23 cellular contexts compared by ENCODE assay signal in the genomic region with DNA sequence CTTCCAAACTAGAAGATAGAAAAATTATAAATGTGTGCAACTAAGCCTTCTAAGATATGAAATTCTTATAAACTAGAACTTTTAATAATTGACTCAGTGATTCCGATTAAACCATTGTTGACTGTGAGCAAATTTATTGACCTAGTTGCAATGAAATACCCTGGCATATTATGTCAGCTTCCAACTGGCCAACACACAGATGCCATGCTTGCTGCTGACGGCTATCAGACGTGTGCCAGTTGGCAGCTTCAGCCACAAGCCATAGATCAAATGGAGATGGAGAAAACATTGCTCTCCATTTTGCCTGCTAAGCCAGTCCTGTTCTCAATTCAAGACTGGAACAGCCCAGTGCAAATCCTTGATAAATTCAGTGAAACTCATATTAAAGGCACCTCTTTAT.
"Had no signal": no experiment of that assay in that cellular context is flagged by ENCODE, and none has a peak within 500 bp of the region (broad histone marks: within the 10 kb centered on the region; RNA-seq: fewer than 3 reads in every experiment).

No MANE protein-coding gene starts in this region.

- H3K27me3 ChIP-seq: cardiac muscle cell, sigmoid colon, upper lobe of right lung had no signal

- H3K9me3 ChIP-seq: sigmoid colon, thoracic aorta, upper lobe of right lung had no signal

- H3K4me3 ChIP-seq: cardiac muscle cell, sigmoid colon, thoracic aorta, upper lobe of right lung had no signal

- H3K27ac ChIP-seq: cardiac muscle cell, sigmoid colon, upper lobe of right lung, VCaP had no signal

- ATAC-seq: activated CD4-positive, CD25-positive, alpha-beta regulatory T cell treated with anti-CD3 and anti-CD28 coated beads, Interleukin-2, amount 50 U/mL, for 24 hours; activated T-cell treated with anti-CD3 and anti-CD28 coated beads, Interleukin-2, amount 50 U/mL, for 72 hours; stimulated activated naive B cell treated with anti-CD40 and anti-IgM and Interleukin-4, amounts not matched to agents 10 μg/mL and 1 μg/mL and 100 μg/mL, for 72 hours; upper lobe of right lung had no signal

- H3K36me3 ChIP-seq: cardiac muscle cell, sigmoid colon, thoracic aorta, upper lobe of right lung had no signal

- DNase-seq: activated CD4-positive, alpha-beta memory T cell treated with anti-CD3 and anti-CD28 coated beads, Interleukin-2, amount 10 ng/mL, durations not matched to agents 7 days and 5 days; activated CD4-positive, alpha-beta T cell treated with anti-CD3 and anti-CD28 coated beads, Interleukin-2, amount 10 ng/mL, durations not matched to agents 24 days and 14 days; activated effector memory CD4-positive, alpha-beta T cell treated with Interleukin-2 at 50 U/mL for 16 hours; activated naive CD4-positive, alpha-beta T cell treated with anti-CD3 and anti-CD28 coated beads for 36 hours; activated naive CD8-positive, alpha-beta T cell treated with anti-CD3 and anti-CD28 coated beads, Interleukin-2, amount 10 ng/mL, durations not matched to agents 7 days and 5 days; activated T-cell treated with anti-CD3 and anti-CD28 coated beads, Interleukin-2, amount 50 U/mL, for 72 hours; amygdala; dermis blood vessel endothelial cell; effector CD8-positive, alpha-beta T cell; foreskin melanocyte; hippocampal formation; nephron progenitor cell; nucleus accumbens; posterior cingulate gyrus; sigmoid colon; stimulated activated CD4-positive, alpha-beta T cell treated with anti-CD3 and anti-CD28 coated beads, Interleukin-2, amount 100 ng/mL, for 48 hours; stimulated activated CD8-positive, alpha-beta memory T cell treated with anti-CD3 and anti-CD28 coated beads, Interleukin-4, amount 100 ng/mL, for 48 hours; stimulated activated naive B cell treated with anti-CD40 and anti-IgM and Interleukin-4, amounts not matched to agents 10 μg/mL and 1 μg/mL and 100 μg/mL, for 72 hours; upper lobe of right lung had no signal
